Comparison of ENCODE assay signal across 19 cellular contexts in genomic region chr9:76617510-76618194, GRCh38.
"Had no signal": no experiment of that assay in that cellular context is flagged by ENCODE, and none has a peak within 500 bp of the region (broad histone marks: within the 10 kb centered on the region; RNA-seq: fewer than 3 reads in every experiment).

No MANE protein-coding gene starts in this region.

- H3K27me3 ChIP-seq: adrenal gland, breast epithelium, esophagus squamous epithelium, sigmoid colon, spleen had no signal

- H3K4me3 ChIP-seq: adrenal gland, breast epithelium, esophagus squamous epithelium, sigmoid colon, spleen had no signal

- H3K9me3 Mint-ChIP-seq: activated naive CD4-positive, alpha-beta T cell treated with anti-CD3 and anti-CD28 coated beads, Interleukin-2, amount 50 U/mL, for 24 hours; activated T-cell treated with anti-CD3 and anti-CD28 coated beads, Interleukin-2, amount 50 U/mL, for 72 hours; nephron; stimulated activated memory B cell treated with anti-CD40 and anti-IgM and Interleukin-4, amounts not matched to agents 10 μg/mL and 1 μg/mL and 100 μg/mL, for 72 hours had no signal

- H3K9me3 ChIP-seq: adrenal gland, breast epithelium, esophagus squamous epithelium, sigmoid colon, spleen had no signal

- H3K4me1 Mint-ChIP-seq: nephron had no signal

- H3K36me3 Mint-ChIP-seq: activated naive CD4-positive, alpha-beta T cell treated with anti-CD3 and anti-CD28 coated beads, Interleukin-2, amount 50 U/mL, for 24 hours; stimulated activated memory B cell treated with anti-CD40 and anti-IgM and Interleukin-4, amounts not matched to agents 10 μg/mL and 1 μg/mL and 100 μg/mL, for 72 hours had no signal

- H3K36me3 ChIP-seq: adrenal gland, breast epithelium, esophagus squamous epithelium, spleen, WERI-Rb-1 had no signal

- H3K27ac ChIP-seq: WERI-Rb-1 had no signal

- H3K9ac ChIP-seq: parathyroid adenoma had no signal

- DNase-seq: activated CD4-positive, alpha-beta T cell treated with anti-CD3 and anti-CD28 coated beads for 1 hour; activated effector memory CD4-positive, alpha-beta T cell treated with anti-CD3 and anti-CD28 coated beads, Interleukin-2, amount 50 U/mL, for 16 hours; activated T-cell treated with anti-CD3 and anti-CD28 coated beads, Interleukin-2, amount 50 U/mL, for 72 hours; adrenal gland; cerebellar nuclear complex; effector memory CD4-positive, alpha-beta T cell; esophagus squamous epithelium; mesenchymal stem cell; sigmoid colon; spleen; stimulated activated CD4-positive, alpha-beta T cell treated with anti-CD3 and anti-CD28 coated beads, Interleukin-4, amount 100 ng/mL, for 4 hours; SW 1271; T-helper 2 cell; WERI-Rb-1 had no signal

- H3K27ac Mint-ChIP-seq: activated naive CD4-positive, alpha-beta T cell treated with anti-CD3 and anti-CD28 coated beads, Interleukin-2, amount 50 U/mL, for 24 hours; activated T-cell treated with anti-CD3 and anti-CD28 coated beads, Interleukin-2, amount 50 U/mL, for 72 hours; nephron; stimulated activated memory B cell treated with anti-CD40 and anti-IgM and Interleukin-4, amounts not matched to agents 10 μg/mL and 1 μg/mL and 100 μg/mL, for 72 hours had no signal

- H3K4me3 Mint-ChIP-seq: activated naive CD4-positive, alpha-beta T cell treated with anti-CD3 and anti-CD28 coated beads, Interleukin-2, amount 50 U/mL, for 24 hours; activated T-cell treated with anti-CD3 and anti-CD28 coated beads, Interleukin-2, amount 50 U/mL, for 72 hours; nephron; stimulated activated memory B cell treated with anti-CD40 and anti-IgM and Interleukin-4, amounts not matched to agents 10 μg/mL and 1 μg/mL and 100 μg/mL, for 72 hours had no signal

- ATAC-seq: activated T-cell treated with anti-CD3 and anti-CD28 coated beads, Interleukin-2, amount 50 U/mL, for 72 hours; stimulated activated memory B cell treated with anti-CD40 and anti-IgM and Interleukin-4, amounts not matched to agents 10 μg/mL and 1 μg/mL and 100 μg/mL, for 72 hours had no signal
